In genomic region chr16:47141773-47142468, GRCh38 we compare ENCODE assay signal across 1 cellular context.
TF ChIP-seq lines count a peak whose summit lies in the region.

No MANE protein-coding gene starts in this region.

TF ChIP-seq in HepG2, 621 proteins besides CTCF, POLR2A, EP300 and RAD21 (continued from another document and continues in another):
- TF ChIP-seq ZMYM2 (CRISPR knock-in tag; IDR thresholded peaks at IDR 0.05) (no peak), CC2D1A (CRISPR knock-in tag; IDR thresholded peaks at IDR 0.05) (no peak), ZNF33A (CRISPR knock-in tag; IDR thresholded peaks at IDR 0.05; ENCODE audit: borderline replicate concordance) (no peak), ZFP36L1 (CRISPR knock-in tag; IDR thresholded peaks at IDR 0.05) (peak; percentile 89), HOXA3 (CRISPR knock-in tag; IDR thresholded peaks at IDR 0.05) (peak; percentile 70), ZNF879 (CRISPR knock-in tag; IDR thresholded peaks at IDR 0.05) (no peak), MTERF4 (CRISPR knock-in tag; IDR thresholded peaks at IDR 0.05) (no peak), MYC (CRISPR knock-in tag; IDR thresholded peaks at IDR 0.05; ENCODE audit: borderline replicate concordance) (peak; percentile 36; the same call in 1 of the 2 replicates), KAT7 (CRISPR knock-in tag; IDR thresholded peaks at IDR 0.05; ENCODE audit: borderline replicate concordance) (no peak), KDM5A (IDR thresholded peaks at IDR 0.05; ENCODE audit: borderline replicate concordance, low read length) (no peak), ZBTB10 (CRISPR knock-in tag; IDR thresholded peaks at IDR 0.05; ENCODE audit: borderline replicate concordance) (no peak), HBP1 (CRISPR knock-in tag; IDR thresholded peaks at IDR 0.05; ENCODE audit: low read depth) (peak; percentile 84; the same call in 1 of the 2 replicates), ZNF546 (CRISPR knock-in tag; conservative IDR thresholded peaks at IDR 0.05) (no peak), KMT2A (CRISPR knock-in tag; IDR thresholded peaks at IDR 0.05) (peak; percentile 77), ZNF20 (CRISPR knock-in tag; IDR thresholded peaks at IDR 0.05) (no peak), ATM (IDR thresholded peaks at IDR 0.05; ENCODE audit: borderline replicate concordance) (no peak), GMEB1 (CRISPR knock-in tag; IDR thresholded peaks at IDR 0.05; ENCODE audit: borderline replicate concordance) (no peak), HDAC2 (CRISPR knock-in tag; IDR thresholded peaks at IDR 0.05) (peak; percentile 65; the same call in 1 of the 2 replicates), ASH2L (IDR thresholded peaks at IDR 0.05; ENCODE audit: insufficient read length, low read depth, low read length) (peak; percentile 57), FOSL2 (CRISPR knock-in tag; IDR thresholded peaks at IDR 0.05) (peak; percentile 51), ZNF317 (CRISPR knock-in tag; IDR thresholded peaks at IDR 0.05) (no peak), ZNF746 (CRISPR knock-in tag; IDR thresholded peaks at IDR 0.05) (no peak), ZNF614 (CRISPR knock-in tag; IDR thresholded peaks at IDR 0.05; ENCODE audit: borderline replicate concordance) (no peak)
- TF ChIP-seq, protein P1, sequence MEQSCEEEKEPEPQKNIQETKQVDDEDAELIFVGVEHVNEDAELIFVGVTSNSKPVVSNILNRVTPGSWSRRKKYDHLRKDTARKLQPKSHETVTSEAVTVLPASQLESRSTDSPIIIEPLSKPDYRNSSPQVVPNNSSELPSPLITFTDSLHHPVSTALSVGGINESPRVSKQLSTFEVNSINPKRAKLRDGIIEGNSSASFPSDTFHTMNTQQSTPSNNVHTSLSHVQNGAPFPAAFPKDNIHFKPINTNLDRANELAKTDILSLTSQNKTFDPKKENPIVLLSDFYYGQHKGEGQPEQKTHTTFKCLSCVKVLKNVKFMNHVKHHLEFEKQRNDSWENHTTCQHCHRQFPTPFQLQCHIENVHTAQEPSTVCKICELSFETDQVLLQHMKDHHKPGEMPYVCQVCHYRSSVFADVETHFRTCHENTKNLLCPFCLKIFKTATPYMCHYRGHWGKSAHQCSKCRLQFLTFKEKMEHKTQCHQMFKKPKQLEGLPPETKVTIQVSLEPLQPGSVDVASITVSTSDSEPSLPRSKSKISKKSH (CRISPR knock-in tag; IDR thresholded peaks at IDR 0.05; ENCODE audit: borderline replicate concordance), result no peak
- TF ChIP-seq, protein P2, sequence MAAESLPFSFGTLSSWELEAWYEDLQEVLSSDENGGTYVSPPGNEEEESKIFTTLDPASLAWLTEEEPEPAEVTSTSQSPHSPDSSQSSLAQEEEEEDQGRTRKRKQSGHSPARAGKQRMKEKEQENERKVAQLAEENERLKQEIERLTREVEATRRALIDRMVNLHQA (CRISPR knock-in tag; IDR thresholded peaks at IDR 0.05), result no peak
- TF ChIP-seq, protein P3, sequence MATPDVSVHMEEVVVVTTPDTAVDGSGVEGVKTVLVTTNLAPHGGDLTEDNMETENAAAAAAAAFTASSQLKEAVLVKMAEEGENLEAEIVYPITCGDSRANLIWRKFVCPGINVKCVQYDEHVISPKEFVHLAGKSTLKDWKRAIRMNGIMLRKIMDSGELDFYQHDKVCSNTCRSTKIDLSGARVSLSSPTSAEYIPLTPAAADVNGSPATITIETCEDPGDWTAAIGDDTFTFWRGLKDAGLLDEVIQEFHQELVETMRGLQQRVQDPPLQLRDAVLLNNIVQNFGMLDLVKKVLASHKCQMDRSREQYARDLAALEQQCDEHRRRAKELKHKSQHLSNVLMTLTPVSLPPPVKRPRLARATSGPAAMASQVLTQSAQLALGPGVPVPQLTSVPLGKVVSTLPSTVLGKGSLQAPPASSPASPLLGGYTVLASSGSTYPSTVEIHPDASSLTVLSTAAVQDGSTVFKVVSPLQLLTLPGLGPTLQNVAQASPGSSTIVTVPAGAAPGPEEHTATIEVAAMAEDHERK (CRISPR knock-in tag; IDR thresholded peaks at IDR 0.05; ENCODE audit: low read depth), result no peak
- TF ChIP-seq, protein P4, sequence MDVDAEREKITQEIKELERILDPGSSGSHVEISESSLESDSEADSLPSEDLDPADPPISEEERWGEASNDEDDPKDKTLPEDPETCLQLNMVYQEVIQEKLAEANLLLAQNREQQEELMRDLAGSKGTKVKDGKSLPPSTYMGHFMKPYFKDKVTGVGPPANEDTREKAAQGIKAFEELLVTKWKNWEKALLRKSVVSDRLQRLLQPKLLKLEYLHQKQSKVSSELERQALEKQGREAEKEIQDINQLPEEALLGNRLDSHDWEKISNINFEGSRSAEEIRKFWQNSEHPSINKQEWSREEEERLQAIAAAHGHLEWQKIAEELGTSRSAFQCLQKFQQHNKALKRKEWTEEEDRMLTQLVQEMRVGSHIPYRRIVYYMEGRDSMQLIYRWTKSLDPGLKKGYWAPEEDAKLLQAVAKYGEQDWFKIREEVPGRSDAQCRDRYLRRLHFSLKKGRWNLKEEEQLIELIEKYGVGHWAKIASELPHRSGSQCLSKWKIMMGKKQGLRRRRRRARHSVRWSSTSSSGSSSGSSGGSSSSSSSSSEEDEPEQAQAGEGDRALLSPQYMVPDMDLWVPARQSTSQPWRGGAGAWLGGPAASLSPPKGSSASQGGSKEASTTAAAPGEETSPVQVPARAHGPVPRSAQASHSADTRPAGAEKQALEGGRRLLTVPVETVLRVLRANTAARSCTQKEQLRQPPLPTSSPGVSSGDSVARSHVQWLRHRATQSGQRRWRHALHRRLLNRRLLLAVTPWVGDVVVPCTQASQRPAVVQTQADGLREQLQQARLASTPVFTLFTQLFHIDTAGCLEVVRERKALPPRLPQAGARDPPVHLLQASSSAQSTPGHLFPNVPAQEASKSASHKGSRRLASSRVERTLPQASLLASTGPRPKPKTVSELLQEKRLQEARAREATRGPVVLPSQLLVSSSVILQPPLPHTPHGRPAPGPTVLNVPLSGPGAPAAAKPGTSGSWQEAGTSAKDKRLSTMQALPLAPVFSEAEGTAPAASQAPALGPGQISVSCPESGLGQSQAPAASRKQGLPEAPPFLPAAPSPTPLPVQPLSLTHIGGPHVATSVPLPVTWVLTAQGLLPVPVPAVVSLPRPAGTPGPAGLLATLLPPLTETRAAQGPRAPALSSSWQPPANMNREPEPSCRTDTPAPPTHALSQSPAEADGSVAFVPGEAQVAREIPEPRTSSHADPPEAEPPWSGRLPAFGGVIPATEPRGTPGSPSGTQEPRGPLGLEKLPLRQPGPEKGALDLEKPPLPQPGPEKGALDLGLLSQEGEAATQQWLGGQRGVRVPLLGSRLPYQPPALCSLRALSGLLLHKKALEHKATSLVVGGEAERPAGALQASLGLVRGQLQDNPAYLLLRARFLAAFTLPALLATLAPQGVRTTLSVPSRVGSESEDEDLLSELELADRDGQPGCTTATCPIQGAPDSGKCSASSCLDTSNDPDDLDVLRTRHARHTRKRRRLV (CRISPR knock-in tag; IDR thresholded peaks at IDR 0.05), result no peak
- TF ChIP-seq, protein P5, sequence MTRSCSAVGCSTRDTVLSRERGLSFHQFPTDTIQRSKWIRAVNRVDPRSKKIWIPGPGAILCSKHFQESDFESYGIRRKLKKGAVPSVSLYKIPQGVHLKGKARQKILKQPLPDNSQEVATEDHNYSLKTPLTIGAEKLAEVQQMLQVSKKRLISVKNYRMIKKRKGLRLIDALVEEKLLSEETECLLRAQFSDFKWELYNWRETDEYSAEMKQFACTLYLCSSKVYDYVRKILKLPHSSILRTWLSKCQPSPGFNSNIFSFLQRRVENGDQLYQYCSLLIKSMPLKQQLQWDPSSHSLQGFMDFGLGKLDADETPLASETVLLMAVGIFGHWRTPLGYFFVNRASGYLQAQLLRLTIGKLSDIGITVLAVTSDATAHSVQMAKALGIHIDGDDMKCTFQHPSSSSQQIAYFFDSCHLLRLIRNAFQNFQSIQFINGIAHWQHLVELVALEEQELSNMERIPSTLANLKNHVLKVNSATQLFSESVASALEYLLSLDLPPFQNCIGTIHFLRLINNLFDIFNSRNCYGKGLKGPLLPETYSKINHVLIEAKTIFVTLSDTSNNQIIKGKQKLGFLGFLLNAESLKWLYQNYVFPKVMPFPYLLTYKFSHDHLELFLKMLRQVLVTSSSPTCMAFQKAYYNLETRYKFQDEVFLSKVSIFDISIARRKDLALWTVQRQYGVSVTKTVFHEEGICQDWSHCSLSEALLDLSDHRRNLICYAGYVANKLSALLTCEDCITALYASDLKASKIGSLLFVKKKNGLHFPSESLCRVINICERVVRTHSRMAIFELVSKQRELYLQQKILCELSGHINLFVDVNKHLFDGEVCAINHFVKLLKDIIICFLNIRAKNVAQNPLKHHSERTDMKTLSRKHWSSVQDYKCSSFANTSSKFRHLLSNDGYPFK (CRISPR knock-in tag; IDR thresholded peaks at IDR 0.05; ENCODE audit: borderline replicate concordance), result no peak
- TF ChIP-seq, protein P6, sequence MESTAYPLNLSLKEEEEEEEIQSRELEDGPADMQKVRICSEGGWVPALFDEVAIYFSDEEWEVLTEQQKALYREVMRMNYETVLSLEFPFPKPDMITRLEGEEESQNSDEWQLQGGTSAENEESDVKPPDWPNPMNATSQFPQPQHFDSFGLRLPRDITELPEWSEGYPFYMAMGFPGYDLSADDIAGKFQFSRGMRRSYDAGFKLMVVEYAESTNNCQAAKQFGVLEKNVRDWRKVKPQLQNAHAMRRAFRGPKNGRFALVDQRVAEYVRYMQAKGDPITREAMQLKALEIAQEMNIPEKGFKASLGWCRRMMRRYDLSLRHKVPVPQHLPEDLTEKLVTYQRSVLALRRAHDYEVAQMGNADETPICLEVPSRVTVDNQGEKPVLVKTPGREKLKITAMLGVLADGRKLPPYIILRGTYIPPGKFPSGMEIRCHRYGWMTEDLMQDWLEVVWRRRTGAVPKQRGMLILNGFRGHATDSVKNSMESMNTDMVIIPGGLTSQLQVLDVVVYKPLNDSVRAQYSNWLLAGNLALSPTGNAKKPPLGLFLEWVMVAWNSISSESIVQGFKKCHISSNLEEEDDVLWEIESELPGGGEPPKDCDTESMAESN (CRISPR knock-in tag; conservative IDR thresholded peaks at IDR 0.05), result 0 out of 2 replicates have a peak, but pooled peaks have one; percentile 44
- TF ChIP-seq, protein P7, sequence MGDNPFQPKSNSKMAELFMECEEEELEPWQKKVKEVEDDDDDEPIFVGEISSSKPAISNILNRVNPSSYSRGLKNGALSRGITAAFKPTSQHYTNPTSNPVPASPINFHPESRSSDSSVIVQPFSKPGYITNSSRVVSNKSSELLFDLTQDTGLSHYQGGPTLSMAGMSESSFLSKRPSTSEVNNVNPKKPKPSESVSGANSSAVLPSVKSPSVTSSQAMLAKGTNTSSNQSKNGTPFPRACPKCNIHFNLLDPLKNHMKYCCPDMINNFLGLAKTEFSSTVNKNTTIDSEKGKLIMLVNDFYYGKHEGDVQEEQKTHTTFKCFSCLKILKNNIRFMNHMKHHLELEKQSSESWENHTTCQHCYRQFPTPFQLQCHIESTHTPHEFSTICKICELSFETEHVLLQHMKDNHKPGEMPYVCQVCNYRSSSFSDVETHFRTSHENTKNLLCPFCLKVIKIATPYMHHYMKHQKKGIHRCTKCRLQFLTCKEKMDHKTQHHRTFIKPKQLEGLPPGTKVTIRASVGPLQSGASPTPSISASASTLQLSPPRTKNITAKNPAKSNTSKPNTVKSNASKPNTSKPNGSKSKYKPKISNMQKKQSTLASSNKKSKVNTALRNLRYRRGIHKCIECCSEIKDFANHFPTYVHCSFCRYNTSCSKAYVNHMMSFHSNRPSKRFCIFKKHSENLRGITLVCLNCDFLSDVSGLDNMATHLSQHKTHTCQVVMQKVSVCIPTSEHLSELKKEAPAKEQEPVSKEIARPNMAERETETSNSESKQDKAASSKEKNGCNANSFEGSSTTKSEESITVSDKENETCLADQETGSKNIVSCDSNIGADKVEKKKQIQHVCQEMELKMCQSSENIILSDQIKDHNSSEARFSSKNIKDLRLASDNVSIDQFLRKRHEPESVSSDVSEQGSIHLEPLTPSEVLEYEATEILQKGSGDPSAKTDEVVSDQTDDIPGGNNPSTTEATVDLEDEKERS (CRISPR knock-in tag; IDR thresholded peaks at IDR 0.05), result no peak
